23 cellular contexts compared by ENCODE assay signal in genomic region chr10:78388331-78389050, GRCh38.
DNase-seq lines count a peak whose midpoint lies in the region; ATAC-seq, FAIRE-seq and TF ChIP-seq lines count a peak whose summit lies in the region.
"Had no signal": no experiment of that assay in that cellular context is flagged by ENCODE, and none has a peak within 500 bp of the region (broad histone marks: within the 10 kb centered on the region; RNA-seq: fewer than 3 reads in every experiment).

No MANE protein-coding gene starts in this region.

- intact Hi-C loops in natural killer cell (cut with micrococcal nuclease) = no loop called here

- H3F3A ChIP-seq in neural progenitor cell (ENCODE audit: low read depth) = no peaks in the 10 kb centered on the region

- H3K27ac Mint-ChIP-seq in natural killer cell treated with Interleukin-12 subunit alpha and Interleukin-12 subunit beta and Interleukin-15 and Interleukin-18, amount 100 ng/mL, for 72 hours = no peak overlapping the region
- H3K27ac Mint-ChIP-seq in natural killer cell = no peak overlapping the region
- peak overlapping the region; percentile 5 for H3K27ac Mint-ChIP-seq in neural progenitor cell
- H3K27ac Mint-ChIP-seq: CD4-positive, CD25-positive, alpha-beta regulatory T cell; CD8-positive, alpha-beta memory T cell; IgD-negative memory B cell had no signal

- no peak overlapping the region for H2AFZ ChIP-seq in neural progenitor cell (replicated peaks)
- H2AFZ ChIP-seq: GM23248 had no signal

- no peaks in the 10 kb centered on the region for H4K20me1 ChIP-seq in neural progenitor cell (ENCODE audit: low read depth)

- H3K27me3 ChIP-seq in bronchial epithelial cell (ENCODE audit: control insufficient read depth, insufficient read depth, low read length) (no peaks in the 10 kb centered on the region), neural progenitor cell (no peaks in the 10 kb centered on the region)
- H3K27me3 ChIP-seq: BE2C had no signal

- DNase-seq in natural killer cell treated with Interleukin-12 subunit alpha and Interleukin-12 subunit beta and Interleukin-15 and Interleukin-18, amount 100 ng/mL, for 72 hours (ENCODE audit: low spot score) = peak; percentile 13
- DNase-seq in natural killer cell (no peak), bronchial epithelial cell (ENCODE audit: low read depth) (no peak), neural progenitor cell (ENCODE audit: low spot score) (no peak), NCI-H1694 (lab: John Stamatoyannopoulos, UW) (no peak), LoVo (ENCODE audit: low spot score) (no peak)
- DNase-seq: ACHN; BE2C; C1 segment of cervical spinal cord; CD4-positive, CD25-positive, alpha-beta regulatory T cell; CD8-positive, alpha-beta memory T cell; COR-L47; DMS 273 treated with DMSO at 0.1 percent for 48 hours; DMS53; DND-41; EL had no signal

- H3K36me3 ChIP-seq in bronchial epithelial cell (ENCODE audit: control insufficient read depth, insufficient read depth, low read length) (no peaks in the 10 kb centered on the region), neural progenitor cell (no peaks in the 10 kb centered on the region)
- H3K36me3 ChIP-seq: BE2C, HAP-1 had no signal

- no peaks in the 10 kb centered on the region for H3K9me3 Mint-ChIP-seq in natural killer cell treated with Interleukin-12 subunit alpha and Interleukin-12 subunit beta and Interleukin-15 and Interleukin-18, amount 100 ng/mL, for 72 hours
- H3K9me3 Mint-ChIP-seq in natural killer cell = no peaks in the 10 kb centered on the region
- no peaks in the 10 kb centered on the region for H3K9me3 Mint-ChIP-seq in neural progenitor cell
- H3K9me3 Mint-ChIP-seq: CD8-positive, alpha-beta memory T cell; IgD-negative memory B cell had no signal

- no peak for ATAC-seq in natural killer cell treated with Interleukin-12 subunit alpha and Interleukin-12 subunit beta and Interleukin-15 and Interleukin-18, amount 100 ng/mL, for 72 hours
- ATAC-seq in natural killer cell (no peak), GM19463 (IDR thresholded peaks at IDR 0.05; ENCODE audit: unreplicated experiment) (no peak)
- ATAC-seq: GM12878 had no signal

- H3K27ac ChIP-seq in neural progenitor cell = no peak overlapping the region
- H3K27ac ChIP-seq: GM23248, HL-60 had no signal

- H3K4me3 ChIP-seq in bronchial epithelial cell (ENCODE audit: low read depth, low read length) (no peak overlapping the region), neural progenitor cell (no peak overlapping the region)
- H3K4me3 ChIP-seq: GM12878, GM23248, HAP-1 had no signal

- no peak overlapping the region for H3K9ac ChIP-seq in neural progenitor cell
- H3K9ac ChIP-seq: GM23248 had no signal

- TF ChIP-seq CTCF in natural killer cell (IDR thresholded peaks at IDR 0.05) (no peak), bronchial epithelial cell (IDR thresholded peaks at IDR 0.05; ENCODE audit: insufficient read depth, low read length, severe bottlenecking) (no peak), neural progenitor cell (IDR thresholded peaks at IDR 0.05) (no peak)

- no peak overlapping the region for H3K4me3 Mint-ChIP-seq in natural killer cell treated with Interleukin-12 subunit alpha and Interleukin-12 subunit beta and Interleukin-15 and Interleukin-18, amount 100 ng/mL, for 72 hours
- no peak overlapping the region for H3K4me3 Mint-ChIP-seq in natural killer cell
- H3K4me3 Mint-ChIP-seq in neural progenitor cell = no peak overlapping the region
- H3K4me3 Mint-ChIP-seq: CD4-positive, CD25-positive, alpha-beta regulatory T cell; CD8-positive, alpha-beta memory T cell; IgD-negative memory B cell had no signal

- no peaks in the 10 kb centered on the region for H3K36me3 Mint-ChIP-seq in natural killer cell treated with Interleukin-12 subunit alpha and Interleukin-12 subunit beta and Interleukin-15 and Interleukin-18, amount 100 ng/mL, for 72 hours
- H3K36me3 Mint-ChIP-seq in natural killer cell (no peaks in the 10 kb centered on the region), neural progenitor cell (no peaks in the 10 kb centered on the region)
- H3K36me3 Mint-ChIP-seq: CD4-positive, CD25-positive, alpha-beta regulatory T cell; CD8-positive, alpha-beta memory T cell had no signal

- peaks cover 11 to 21% of the 10 kb centered on the region in 2 donors for H3K27me3 Mint-ChIP-seq in natural killer cell treated with Interleukin-12 subunit alpha and Interleukin-12 subunit beta and Interleukin-15 and Interleukin-18, amount 100 ng/mL, for 72 hours
- peaks cover 6 to 8% of the 10 kb centered on the region in 2 donors for H3K27me3 Mint-ChIP-seq in natural killer cell (ENCODE audit: low read depth in 2 of 2)
- peaks cover 2% of the 10 kb centered on the region for H3K27me3 Mint-ChIP-seq in neural progenitor cell (ENCODE audit: insufficient read depth, low read depth)

- no peaks in the 10 kb centered on the region for H3K9me3 ChIP-seq in neural progenitor cell (ENCODE audit: low read depth)
- H3K9me3 ChIP-seq: BE2C, HAP-1 had no signal

- no peaks in the 10 kb centered on the region for H3K4me1 ChIP-seq in neural progenitor cell
- H3K4me1 ChIP-seq: BE2C, HAP-1 had no signal

- H3K4me1 Mint-ChIP-seq in natural killer cell treated with Interleukin-12 subunit alpha and Interleukin-12 subunit beta and Interleukin-15 and Interleukin-18, amount 100 ng/mL, for 72 hours (ENCODE audit: low read depth in 2 of 2) = no peaks in the 10 kb centered on the region
- H3K4me1 Mint-ChIP-seq in natural killer cell = no peaks in the 10 kb centered on the region
- H3K4me1 Mint-ChIP-seq in neural progenitor cell = peaks cover 14% of the 10 kb centered on the region
- H3K4me1 Mint-ChIP-seq: CD4-positive, CD25-positive, alpha-beta regulatory T cell; CD8-positive, alpha-beta memory T cell; IgD-negative memory B cell had no signal

- FAIRE-seq in bronchial epithelial cell (lab: Jason Lieb, UNC) = peak; percentile 62
- FAIRE-seq: GM12878, GM19239 had no signal

- H3K79me2 ChIP-seq in neural progenitor cell (ENCODE audit: low read depth) = no peaks in the 10 kb centered on the region

- H3K4me2 ChIP-seq in neural progenitor cell = no peak overlapping the region
